16 cellular contexts compared by ENCODE assay signal in genomic region chr6:42103218-42103617, GRCh38. TPM values are rescaled to one million over a fixed set of nuclear protein-coding genes. Genes with fewer than 3 reads are reported as not detected.
DNase-seq lines count a peak whose midpoint lies in the region; ATAC-seq and TF ChIP-seq lines count a peak whose summit lies in the region.
"Had no signal": no experiment of that assay in that cellular context is flagged by ENCODE, and none has a peak within 500 bp of the region (broad histone marks: within the 10 kb centered on the region; RNA-seq: fewer than 3 reads in every experiment).

No MANE protein-coding gene starts in this region.

- H3K27me3 Mint-ChIP-seq in activated naive CD8-positive, alpha-beta T cell = no peaks in the 10 kb centered on the region

- no peaks in the 10 kb centered on the region for H3K36me3 Mint-ChIP-seq in activated naive CD8-positive, alpha-beta T cell
- H3K36me3 Mint-ChIP-seq: activated naive CD4-positive, alpha-beta T cell treated with anti-CD3 and anti-CD28 coated beads, Interleukin-2, amount 10 ng/mL, durations not matched to agents 7 days and 5 days had no signal

- peak overlapping the region; percentile 60 for H3K9ac ChIP-seq in mucosa of stomach (ENCODE audit: low read length)

- intact Hi-C loops in heart right ventricle (cut with DNase I) (no loop called here), upper lobe of right lung (cut with DNase I) (no loop called here)

- peaks cover 0 to 17% (median 4%) of the 10 kb centered on the region in 7 donors for H3K27me3 ChIP-seq in heart right ventricle
- H3K27me3 ChIP-seq in right atrium auricular region = no peaks in the 10 kb centered on the region
- no peaks in the 10 kb centered on the region for H3K27me3 ChIP-seq in mucosa of stomach (ENCODE audit: control insufficient read depth, insufficient read depth, low read length)
- H3K27me3 ChIP-seq in upper lobe of right lung = no peaks in the 10 kb centered on the region
- H3K27me3 ChIP-seq: Peyer's patch, uterus had no signal

- H3K9me3 ChIP-seq in heart right ventricle = no peaks in the 10 kb centered on the region
- no peaks in the 10 kb centered on the region for H3K9me3 ChIP-seq in right atrium auricular region
- no peaks in the 10 kb centered on the region for H3K9me3 ChIP-seq in mucosa of stomach (ENCODE audit: control insufficient read depth, low read length)
- no peaks in the 10 kb centered on the region for H3K9me3 ChIP-seq in upper lobe of right lung
- H3K9me3 ChIP-seq: Peyer's patch, uterus had no signal

- peak overlapping the region in 6 of 10 donors; percentile 35 to 80 (median 49) for H3K27ac ChIP-seq in heart right ventricle
- peak overlapping the region in 1 of 2 donors; percentile 41 for H3K27ac ChIP-seq in right atrium auricular region
- H3K27ac ChIP-seq in upper lobe of right lung = peak overlapping the region; percentile 47
- H3K27ac ChIP-seq: uterus had no signal

- DNase-seq in heart right ventricle (no peak), right atrium auricular region (ENCODE audit: low spot score) (no peak), upper lobe of right lung (no peak), T-helper 9 cell (no peak), NCI-H2107 treated with DMSO at 0.1 percent for 48 hours (lab: John Stamatoyannopoulos, UW; ENCODE audit: unreplicated experiment) (no peak)
- no peak for DNase-seq in effector CD4-positive, alpha-beta T cell
- DNase-seq: activated CD4-positive, alpha-beta T cell treated with anti-CD3 and anti-CD28 coated beads for 4 hours; activated naive CD4-positive, alpha-beta T cell treated with anti-CD3 and anti-CD28 coated beads, Interleukin-2, amount 10 ng/mL, durations not matched to agents 7 days and 5 days; DMS79 treated with DMSO at 0.1 percent for 48 hours; IMR-90; NCI-H1436 treated with DMSO at 0.1 percent for 48 hours; NCI-H524; Peyer's patch had no signal

- no peak for TF ChIP-seq CTCF in heart right ventricle (IDR thresholded peaks at IDR 0.05)
- TF ChIP-seq CTCF in right atrium auricular region (IDR thresholded peaks at IDR 0.05) = no peak
- no peak for TF ChIP-seq CTCF in upper lobe of right lung (IDR thresholded peaks at IDR 0.05)

- H3K4me3 ChIP-seq in heart right ventricle (no peak overlapping the region), right atrium auricular region (no peak overlapping the region), mucosa of stomach (ENCODE audit: low read length) (no peak overlapping the region), upper lobe of right lung (no peak overlapping the region)
- H3K4me3 ChIP-seq: uterus had no signal

- peak in 1 of 8 donors; percentile 24 for ATAC-seq in heart right ventricle
- ATAC-seq in upper lobe of right lung = no peak

- H3K4me1 Mint-ChIP-seq in activated naive CD8-positive, alpha-beta T cell (ENCODE audit: low read depth) = peaks cover 12% of the 10 kb centered on the region

- H3K36me3 ChIP-seq in heart right ventricle (no peaks in the 10 kb centered on the region), right atrium auricular region (no peaks in the 10 kb centered on the region), mucosa of stomach (ENCODE audit: control insufficient read depth, insufficient read depth, low read length) (peaks cover 9% of the 10 kb centered on the region), upper lobe of right lung (no peaks in the 10 kb centered on the region)
- H3K36me3 ChIP-seq: uterus had no signal

- peak overlapping the region; percentile 77 for H3K4me3 Mint-ChIP-seq in activated naive CD8-positive, alpha-beta T cell

- H3K9me3 Mint-ChIP-seq in activated naive CD8-positive, alpha-beta T cell (ENCODE audit: low read depth) = no peaks in the 10 kb centered on the region
- H3K9me3 Mint-ChIP-seq: activated naive CD4-positive, alpha-beta T cell treated with anti-CD3 and anti-CD28 coated beads, Interleukin-2, amount 10 ng/mL, durations not matched to agents 7 days and 5 days had no signal

- H3K4me1 ChIP-seq in heart right ventricle (peaks cover 3 to 33% (median 16%) of the 10 kb centered on the region in 9 donors), right atrium auricular region (peaks cover 0 to 40% of the 10 kb centered on the region in 2 donors), mucosa of stomach (ENCODE audit: control insufficient read depth, insufficient read depth, low read length) (peaks cover 82% of the 10 kb centered on the region), upper lobe of right lung (peaks cover 27% of the 10 kb centered on the region)
- H3K4me1 ChIP-seq: uterus had no signal

- 75 to 82% methylated on average over 8 of the region's 8 CpGs for WGBS in heart right ventricle, 2 donors

- no peak overlapping the region for H3K27ac Mint-ChIP-seq in activated naive CD8-positive, alpha-beta T cell
- H3K27ac Mint-ChIP-seq: activated naive CD4-positive, alpha-beta T cell treated with anti-CD3 and anti-CD28 coated beads, Interleukin-2, amount 10 ng/mL, durations not matched to agents 7 days and 5 days had no signal

RNA-seq across cellular contexts. Expression of gene C6orf132, which starts 39.2 kb away (rescaled TPM):
- total RNA-seq in heart right ventricle (1 to 10 TPM in 9 of 10 donors, under 1 TPM in 1; 0.92 to 2.9 (median 2.1) TPM), right atrium auricular region (1 to 10 TPM; 1.9 to 2.8 TPM), upper lobe of right lung (11.5 TPM)
- polyA plus RNA-seq in heart right ventricle = 1 to 10 TPM in 1 of 2 donors, under 1 TPM in 1; 0.23 to 1.8 TPM

RNA-seq across cellular contexts. Expression of gene TAF8, which starts 52.9 kb away (rescaled TPM):
- total RNA-seq in heart right ventricle = 10 to 100 TPM; 21.0 to 38.1 (median 31.6) TPM
- polyA plus RNA-seq in heart right ventricle = 10 to 100 TPM; 15.2 to 20.1 TPM
- 10 to 100 TPM; 21.9 to 35.8 TPM for total RNA-seq in right atrium auricular region
- total RNA-seq in upper lobe of right lung = 31.1 TPM
